In the genomic region with DNA sequence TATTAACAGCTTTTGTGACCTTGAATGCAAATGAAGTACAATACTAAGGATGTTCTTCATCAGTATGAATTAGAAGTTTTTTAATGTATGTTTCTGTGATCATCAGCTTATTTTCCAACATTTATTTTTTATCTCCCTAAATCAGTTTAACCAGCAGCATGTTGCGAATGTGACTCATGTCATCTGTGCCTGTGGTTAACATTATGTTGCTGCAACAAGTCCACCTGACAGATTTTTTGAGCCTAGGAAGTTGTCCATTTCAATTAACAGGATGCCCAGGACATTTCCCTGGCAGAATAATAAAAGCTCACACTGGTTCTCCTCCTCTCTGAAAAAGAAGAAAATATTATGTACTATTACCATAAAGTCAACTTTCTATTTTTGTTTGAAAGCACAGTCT, we compare ENCODE assay signal across 13 cellular contexts.
DNase-seq lines count a peak whose midpoint lies in the region; TF ChIP-seq lines count a peak whose summit lies in the region.
"Had no signal": no experiment of that assay in that cellular context is flagged by ENCODE, and none has a peak within 500 bp of the region (broad histone marks: within the 10 kb centered on the region; RNA-seq: fewer than 3 reads in every experiment).

No MANE protein-coding gene starts in this region.

- CTCF ChIA-PET in SK-N-SH (lab: Yijun Ruan, JAX): interaction anchor here (1.1 to 1.3 kb wide), 3 partner anchors 19 to 551 kb away, joined by 3 read pairs; no protein-coding TSS in a partner anchor

- WGBS in SK-N-SH (ENCODE audit: low lambda C conversion rate): 16% methylated on average over 1 of the region's 1 CpG

- POLR2A ChIA-PET in SK-N-SH (lab: Yijun Ruan, JAX): interaction anchor here (1.0 kb wide), 1 partner anchor 156 kb away, joined by 4 read pairs; a partner anchor contains a TSS

- H3K36me3 ChIP-seq in SK-N-SH (replicated peaks in 1 of 2; ENCODE audit: control insufficient read depth in 1 of 2, insufficient read depth in 2 of 2, low read length in 1 of 2): peaks cover 0 to 2% of the 10 kb centered on the region in 2 experiments

- H3K4me3 ChIP-seq in SK-N-SH (ENCODE audit: low read depth in 2 of 2, low read length in 1 of 2) (no peak overlapping the region), fibroblast of villous mesenchyme (ENCODE audit: low read depth, low read length) (no peak overlapping the region)
- H3K4me3 ChIP-seq: SJSA1 had no signal

- TF ChIP-seq EP300 in SK-N-SH (IDR thresholded peaks at IDR 0.05; ENCODE audit: borderline replicate concordance in 1 of 2, low read depth in 1 of 2, low read length in 1 of 2): peak; percentile 46 to 87

- no peaks in the 10 kb centered on the region for H3K9me3 ChIP-seq in SK-N-SH
- H3K9me3 ChIP-seq: SJSA1 had no signal

- DNase-seq in ELR (ENCODE audit: low read depth) (peak; percentile 50), HCEC 1CT (peak; percentile 32), SK-N-SH (peak; percentile 5), fibroblast of villous mesenchyme (ENCODE audit: low read depth) (peak; percentile 9), DMS 273 treated with DMSO at 0.1 percent for 48 hours (lab: John Stamatoyannopoulos, UW) (no peak), KG1 (lab: John Stamatoyannopoulos, UW) (no peak), ureter (ENCODE audit: low spot score) (no peak)
- DNase-seq in stimulated activated CD4-positive, alpha-beta T cell treated with anti-CD3 and anti-CD28 coated beads, Interleukin-15, amount 100 ng/mL, for 24 hours: no peak
- DNase-seq: activated naive CD4-positive, alpha-beta T cell; cortex of kidney; Karpas-422; stimulated activated CD4-positive, alpha-beta T cell treated with anti-CD3 and anti-CD28 coated beads, Interleukin-4, amount 100 ng/mL, for 24 hours had no signal

- peaks cover 7% of the 10 kb centered on the region for H3F3A ChIP-seq in SK-N-SH (replicated peaks; ENCODE audit: insufficient read depth)

- no peak; the same call in 1 of the 2 replicates for TF ChIP-seq RAD21 in SK-N-SH (IDR thresholded peaks at IDR 0.05; ENCODE audit: low read length)

- H3K9me2 ChIP-seq in SK-N-SH: no peaks in the 10 kb centered on the region

- peaks cover 12 to 28% of the 10 kb centered on the region in 2 experiments; a peak in 3 of 4 replicates for H3K4me1 ChIP-seq in SK-N-SH (ENCODE audit: control insufficient read depth in 1 of 2, insufficient read depth in 2 of 2, low read depth in 1 of 2, low read length in 1 of 2)

- peak overlapping the region; percentile 43 to 85; a peak in 3 of 4 replicates for H3K27ac ChIP-seq in SK-N-SH (ENCODE audit: low read depth in 2 of 2, low read length in 1 of 2)
- H3K27ac ChIP-seq: SJSA1 had no signal

- H3K27me3 ChIP-seq in SK-N-SH (ENCODE audit: insufficient read depth): no peaks in the 10 kb centered on the region
- H3K27me3 ChIP-seq: SJSA1 had no signal

- no peak overlapping the region for H3K9ac ChIP-seq in SK-N-SH

- H3K4me2 ChIP-seq in SK-N-SH: peak overlapping the region; percentile 31; the same call in 1 of the 2 replicates

- no peaks in the 10 kb centered on the region for H4K20me1 ChIP-seq in SK-N-SH (ENCODE audit: insufficient read depth)

- no peaks in the 10 kb centered on the region for H3K79me2 ChIP-seq in SK-N-SH (ENCODE audit: insufficient read depth)

- TF ChIP-seq CTCF in SK-N-SH (IDR thresholded peaks at IDR 0.05): no peak
- no peak for TF ChIP-seq CTCF in fibroblast of villous mesenchyme (IDR thresholded peaks at IDR 0.05; ENCODE audit: insufficient read depth, low read depth, low read length)

- no peak overlapping the region for H2AFZ ChIP-seq in SK-N-SH (ENCODE audit: low read depth)

TF ChIP-seq in SK-N-SH, 30 proteins besides CTCF, POLR2A, EP300 and RAD21 (continues in another document):
- TF ChIP-seq, protein P1, sequence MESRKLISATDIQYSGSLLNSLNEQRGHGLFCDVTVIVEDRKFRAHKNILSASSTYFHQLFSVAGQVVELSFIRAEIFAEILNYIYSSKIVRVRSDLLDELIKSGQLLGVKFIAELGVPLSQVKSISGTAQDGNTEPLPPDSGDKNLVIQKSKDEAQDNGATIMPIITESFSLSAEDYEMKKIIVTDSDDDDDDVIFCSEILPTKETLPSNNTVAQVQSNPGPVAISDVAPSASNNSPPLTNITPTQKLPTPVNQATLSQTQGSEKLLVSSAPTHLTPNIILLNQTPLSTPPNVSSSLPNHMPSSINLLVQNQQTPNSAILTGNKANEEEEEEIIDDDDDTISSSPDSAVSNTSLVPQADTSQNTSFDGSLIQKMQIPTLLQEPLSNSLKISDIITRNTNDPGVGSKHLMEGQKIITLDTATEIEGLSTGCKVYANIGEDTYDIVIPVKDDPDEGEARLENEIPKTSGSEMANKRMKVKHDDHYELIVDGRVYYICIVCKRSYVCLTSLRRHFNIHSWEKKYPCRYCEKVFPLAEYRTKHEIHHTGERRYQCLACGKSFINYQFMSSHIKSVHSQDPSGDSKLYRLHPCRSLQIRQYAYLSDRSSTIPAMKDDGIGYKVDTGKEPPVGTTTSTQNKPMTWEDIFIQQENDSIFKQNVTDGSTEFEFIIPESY (IDR thresholded peaks at IDR 0.05; ENCODE audit: borderline replicate concordance, low read depth): no peak
- TF ChIP-seq FOXM1 (IDR thresholded peaks at IDR 0.05; ENCODE audit: low read depth) (no peak), MEF2A (IDR thresholded peaks at IDR 0.05; ENCODE audit: borderline replicate concordance, low read depth) (no peak), MXI1 (IDR thresholded peaks at IDR 0.05; ENCODE audit: low read depth, low read length) (peak; percentile 73; the same call in 1 of the 2 replicates), JUND (IDR thresholded peaks at IDR 0.05) (peak; percentile 54), RCOR1 (IDR thresholded peaks at IDR 0.05; ENCODE audit: low read length) (peak; percentile 60; the same call in 1 of the 2 replicates), GABPA (IDR thresholded peaks at IDR 0.05; ENCODE audit: low read depth) (no peak), YY1 (IDR thresholded peaks at IDR 0.05; ENCODE audit: low read depth) (no peak), CHD2 (IDR thresholded peaks at IDR 0.05; ENCODE audit: low read length, partially characterized antibody) (peak; percentile 48), POLR2AphosphoS5 (IDR thresholded peaks at IDR 0.05; ENCODE audit: low read depth, low read length) (peak; percentile 68; the same call in 1 of the 2 replicates), EZH2phosphoT487 (IDR thresholded peaks at IDR 0.05; ENCODE audit: borderline replicate concordance, low read depth) (no peak), ELF1 (IDR thresholded peaks at IDR 0.05) (no peak)
- TF ChIP-seq, protein P2, sequence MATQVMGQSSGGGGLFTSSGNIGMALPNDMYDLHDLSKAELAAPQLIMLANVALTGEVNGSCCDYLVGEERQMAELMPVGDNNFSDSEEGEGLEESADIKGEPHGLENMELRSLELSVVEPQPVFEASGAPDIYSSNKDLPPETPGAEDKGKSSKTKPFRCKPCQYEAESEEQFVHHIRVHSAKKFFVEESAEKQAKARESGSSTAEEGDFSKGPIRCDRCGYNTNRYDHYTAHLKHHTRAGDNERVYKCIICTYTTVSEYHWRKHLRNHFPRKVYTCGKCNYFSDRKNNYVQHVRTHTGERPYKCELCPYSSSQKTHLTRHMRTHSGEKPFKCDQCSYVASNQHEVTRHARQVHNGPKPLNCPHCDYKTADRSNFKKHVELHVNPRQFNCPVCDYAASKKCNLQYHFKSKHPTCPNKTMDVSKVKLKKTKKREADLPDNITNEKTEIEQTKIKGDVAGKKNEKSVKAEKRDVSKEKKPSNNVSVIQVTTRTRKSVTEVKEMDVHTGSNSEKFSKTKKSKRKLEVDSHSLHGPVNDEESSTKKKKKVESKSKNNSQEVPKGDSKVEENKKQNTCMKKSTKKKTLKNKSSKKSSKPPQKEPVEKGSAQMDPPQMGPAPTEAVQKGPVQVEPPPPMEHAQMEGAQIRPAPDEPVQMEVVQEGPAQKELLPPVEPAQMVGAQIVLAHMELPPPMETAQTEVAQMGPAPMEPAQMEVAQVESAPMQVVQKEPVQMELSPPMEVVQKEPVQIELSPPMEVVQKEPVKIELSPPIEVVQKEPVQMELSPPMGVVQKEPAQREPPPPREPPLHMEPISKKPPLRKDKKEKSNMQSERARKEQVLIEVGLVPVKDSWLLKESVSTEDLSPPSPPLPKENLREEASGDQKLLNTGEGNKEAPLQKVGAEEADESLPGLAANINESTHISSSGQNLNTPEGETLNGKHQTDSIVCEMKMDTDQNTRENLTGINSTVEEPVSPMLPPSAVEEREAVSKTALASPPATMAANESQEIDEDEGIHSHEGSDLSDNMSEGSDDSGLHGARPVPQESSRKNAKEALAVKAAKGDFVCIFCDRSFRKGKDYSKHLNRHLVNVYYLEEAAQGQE (IDR thresholded peaks at IDR 0.05; ENCODE audit: low read depth, low read length): no peak
- TF ChIP-seq, protein P3, sequence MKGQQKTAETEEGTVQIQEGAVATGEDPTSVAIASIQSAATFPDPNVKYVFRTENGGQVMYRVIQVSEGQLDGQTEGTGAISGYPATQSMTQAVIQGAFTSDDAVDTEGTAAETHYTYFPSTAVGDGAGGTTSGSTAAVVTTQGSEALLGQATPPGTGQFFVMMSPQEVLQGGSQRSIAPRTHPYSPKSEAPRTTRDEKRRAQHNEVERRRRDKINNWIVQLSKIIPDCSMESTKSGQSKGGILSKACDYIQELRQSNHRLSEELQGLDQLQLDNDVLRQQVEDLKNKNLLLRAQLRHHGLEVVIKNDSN (IDR thresholded peaks at IDR 0.05; ENCODE audit: borderline replicate concordance, low read depth): no peak
- TF ChIP-seq, protein P4, sequence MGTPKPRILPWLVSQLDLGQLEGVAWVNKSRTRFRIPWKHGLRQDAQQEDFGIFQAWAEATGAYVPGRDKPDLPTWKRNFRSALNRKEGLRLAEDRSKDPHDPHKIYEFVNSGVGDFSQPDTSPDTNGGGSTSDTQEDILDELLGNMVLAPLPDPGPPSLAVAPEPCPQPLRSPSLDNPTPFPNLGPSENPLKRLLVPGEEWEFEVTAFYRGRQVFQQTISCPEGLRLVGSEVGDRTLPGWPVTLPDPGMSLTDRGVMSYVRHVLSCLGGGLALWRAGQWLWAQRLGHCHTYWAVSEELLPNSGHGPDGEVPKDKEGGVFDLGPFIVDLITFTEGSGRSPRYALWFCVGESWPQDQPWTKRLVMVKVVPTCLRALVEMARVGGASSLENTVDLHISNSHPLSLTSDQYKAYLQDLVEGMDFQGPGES (IDR thresholded peaks at IDR 0.05; ENCODE audit: low read depth, low read length): no peak
- TF ChIP-seq, protein P5, sequence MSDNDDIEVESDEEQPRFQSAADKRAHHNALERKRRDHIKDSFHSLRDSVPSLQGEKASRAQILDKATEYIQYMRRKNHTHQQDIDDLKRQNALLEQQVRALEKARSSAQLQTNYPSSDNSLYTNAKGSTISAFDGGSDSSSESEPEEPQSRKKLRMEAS (IDR thresholded peaks at IDR 0.05; ENCODE audit: low read depth): no peak

Comparison
In these comparisons a context has a peak if more than half of its experiments do, and no peak if none do; other contexts are left out.
1. DNase-seq: peak in ELR (single experiment), HCEC 1CT (single experiment), SK-N-SH (single experiment) and fibroblast of villous mesenchyme (single experiment); none in DMS 273 treated with DMSO at 0.1 percent for 48 hours (single experiment), stimulated activated CD4-positive, alpha-beta T cell treated with anti-CD3 and anti-CD28 coated beads, Interleukin-15, amount 100 ng/mL, for 24 hours (single experiment), KG1 (single experiment) and ureter (single experiment).